In genomic region chr6:170140129-170140528, GRCh38 we compare ENCODE assay signal across 1 cellular context.
TF ChIP-seq lines count a peak whose summit lies in the region.

No MANE protein-coding gene starts in this region.

TF ChIP-seq in K562, 482 proteins besides CTCF, POLR2A, EP300 and RAD21 (continues in another document):
- no peak for TF ChIP-seq RBBP5 (IDR thresholded peaks at IDR 0.05; ENCODE audit: borderline replicate concordance, insufficient read depth, low read length, poor library complexity, severe bottlenecking)
- no peak for TF ChIP-seq CEBPG (CRISPR knock-in tag; IDR thresholded peaks at IDR 0.05)
- 0 out of 4 replicates have a peak, but pooled peaks of 1 of the 2 experiments have one; percentile 17 for TF ChIP-seq CEBPG (tag; conservative IDR thresholded peaks at IDR 0.05 in 1 of 2, IDR thresholded peaks at IDR 0.05 in 1 of 2)
- no peak for TF ChIP-seq NFE2 (IDR thresholded peaks at IDR 0.05; ENCODE audit: low read depth)
- no peak for TF ChIP-seq POLR2AphosphoS5 (IDR thresholded peaks at IDR 0.05; ENCODE audit: control insufficient read depth, insufficient read depth, low read depth, low read length)
- TF ChIP-seq ZNF124 (CRISPR knock-in tag; IDR thresholded peaks at IDR 0.05): no peak
- TF ChIP-seq RBM17 (IDR thresholded peaks at IDR 0.05; ENCODE audit: borderline replicate concordance, low read depth, low read length): no peak
- TF ChIP-seq RCOR1 (IDR thresholded peaks at IDR 0.05; ENCODE audit: borderline replicate concordance in 1 of 2, low read depth in 2 of 2, low read length in 2 of 2): no peak
- TF ChIP-seq ZNF224 (CRISPR knock-in tag; IDR thresholded peaks at IDR 0.05): no peak
- TF ChIP-seq ZNF282 (CRISPR knock-in tag; IDR thresholded peaks at IDR 0.05): no peak
- peak; percentile 85 for TF ChIP-seq CREM (IDR thresholded peaks at IDR 0.05; ENCODE audit: low read depth)
- no peak for TF ChIP-seq AFF1 (IDR thresholded peaks at IDR 0.05; ENCODE audit: low read depth in 1 of 2, partially characterized antibody in 2 of 2)
- no peak for TF ChIP-seq SIX5 (IDR thresholded peaks at IDR 0.05; ENCODE audit: borderline replicate concordance in 1 of 2, insufficient read depth in 1 of 2, low read depth in 1 of 2, low read length in 2 of 2)
- no peak for TF ChIP-seq ATF1 (CRISPR knock-in tag; IDR thresholded peaks at IDR 0.05)
- peak; percentile 87 for TF ChIP-seq ATF1 (tag; IDR thresholded peaks at IDR 0.05)
- no peak for TF ChIP-seq TAF15 (IDR thresholded peaks at IDR 0.05; ENCODE audit: low read depth, low read length)
- TF ChIP-seq PTBP1 (IDR thresholded peaks at IDR 0.05; ENCODE audit: low read depth, low read length): no peak
- no peak for TF ChIP-seq RHOXF2B (CRISPR knock-in tag; conservative IDR thresholded peaks at IDR 0.05)
- TF ChIP-seq CEBPB (tag; IDR thresholded peaks at IDR 0.05): 0 out of 2 replicates have a peak, but pooled peaks have one; percentile 15
- no peak for TF ChIP-seq STAT6 (CRISPR knock-in tag; IDR thresholded peaks at IDR 0.05)
- no peak for TF ChIP-seq SUPT5H (IDR thresholded peaks at IDR 0.05)
- no peak for TF ChIP-seq TCF15 (CRISPR knock-in tag; IDR thresholded peaks at IDR 0.05)
- no peak for TF ChIP-seq ZBTB40 (IDR thresholded peaks at IDR 0.05)
- no peak for TF ChIP-seq ZBTB40 (CRISPR knock-in tag; IDR thresholded peaks at IDR 0.05)
- TF ChIP-seq ARID3B (CRISPR knock-in tag; IDR thresholded peaks at IDR 0.05; ENCODE audit: borderline replicate concordance): no peak
- TF ChIP-seq ZNF695 (CRISPR knock-in tag; IDR thresholded peaks at IDR 0.05): no peak
- TF ChIP-seq BRF2 (IDR thresholded peaks at IDR 0.05; ENCODE audit: borderline replicate concordance, insufficient read depth, insufficient read length): no peak
- TF ChIP-seq IRF1 (CRISPR knock-in tag; IDR thresholded peaks at IDR 0.05; ENCODE audit: borderline replicate concordance): no peak
- no peak for TF ChIP-seq MNT (conservative IDR thresholded peaks at IDR 0.05)
- no peak for TF ChIP-seq ZKSCAN8 (CRISPR knock-in tag; IDR thresholded peaks at IDR 0.05)
- no peak for TF ChIP-seq PCBP2 (IDR thresholded peaks at IDR 0.05; ENCODE audit: low read depth, low read length, poor library complexity, severe bottlenecking)
- TF ChIP-seq ZNF717 (CRISPR knock-in tag; IDR thresholded peaks at IDR 0.05): no peak
- TF ChIP-seq HDGF (IDR thresholded peaks at IDR 0.05): no peak
- TF ChIP-seq CCNT2 (IDR thresholded peaks at IDR 0.05; ENCODE audit: borderline replicate concordance, extremely low read depth, insufficient read length, low read depth, low read length): no peak
- peak; percentile 75 for TF ChIP-seq CREB1 (IDR thresholded peaks at IDR 0.05)
- peak; percentile 44; the same call in 1 of the 2 replicates for TF ChIP-seq CREB1 (CRISPR knock-in tag; IDR thresholded peaks at IDR 0.05)
- TF ChIP-seq ATF3 (IDR thresholded peaks at IDR 0.05): peak; percentile 44; the same call in 1 of the 2 replicates
- TF ChIP-seq ATF3 (CRISPR knock-in tag; conservative IDR thresholded peaks at IDR 0.05): no peak
- no peak for TF ChIP-seq PHB (CRISPR knock-in tag; IDR thresholded peaks at IDR 0.05)
- no peak for TF ChIP-seq HDAC1 (IDR thresholded peaks at IDR 0.05)
